Comparison of ENCODE assay signal across 14 cellular contexts in genomic region chr6:108156180-108156937, GRCh38. TPM values are rescaled to one million over a fixed set of nuclear protein-coding genes. Genes with fewer than 3 reads are reported as not detected.
DNase-seq lines count a peak whose midpoint lies in the region; FAIRE-seq and TF ChIP-seq lines count a peak whose summit lies in the region.
"Had no signal": no experiment of that assay in that cellular context is flagged by ENCODE, and none has a peak within 500 bp of the region (broad histone marks: within the 10 kb centered on the region; RNA-seq: fewer than 3 reads in every experiment).

No MANE protein-coding gene starts in this region.

- CTCF ChIA-PET in GM10248 (lab: Yijun Ruan, JAX): interaction anchor here (1.0 to 1.5 kb wide), 2 partner anchors 12 to 336 kb away, joined by 3 to 4 read pairs; no protein-coding TSS in a partner anchor

- H3K4me3 ChIP-seq in bronchial epithelial cell (ENCODE audit: low read depth, low read length): no peak overlapping the region
- H3K4me3 ChIP-seq in osteoblast (ENCODE audit: insufficient read depth, low read length): no peak overlapping the region

- H3K27me3 ChIP-seq in bronchial epithelial cell (ENCODE audit: control insufficient read depth, insufficient read depth, low read length) (peaks cover 44% of the 10 kb centered on the region), osteoblast (ENCODE audit: insufficient read depth, low read length) (peaks cover 84% of the 10 kb centered on the region)

- no peak overlapping the region for H3K27ac ChIP-seq in osteoblast (ENCODE audit: low read depth, low read length)

- H4K20me1 ChIP-seq in osteoblast (ENCODE audit: insufficient read depth, low read length): no peaks in the 10 kb centered on the region

- H3K9me3 ChIP-seq in osteoblast (ENCODE audit: low read depth, low read length): no peaks in the 10 kb centered on the region

- DNase-seq in NCI-H2107 treated with DMSO at 0.1 percent for 48 hours (lab: John Stamatoyannopoulos, UW; ENCODE audit: unreplicated experiment): peak; percentile 33
- DNase-seq in NCI-H2107 (lab: John Stamatoyannopoulos, UW): no peak
- peak; percentile 66 for DNase-seq in NCI-H2029 (lab: John Stamatoyannopoulos, UW)
- DNase-seq in bronchial epithelial cell (ENCODE audit: low read depth): peak; percentile 38
- peak; percentile 54 for DNase-seq in osteoblast (ENCODE audit: insufficient read length, low spot score, missing footprints)
- DNase-seq in NCI-H226: no peak
- no peak for DNase-seq in erythroblast (lab: John Stamatoyannopoulos, UW)
- no peak for DNase-seq in GM10248 (ENCODE audit: extremely low spot score)
- DNase-seq: activated CD4-positive, alpha-beta T cell treated with anti-CD3 and anti-CD28 coated beads for 1 hour; activated effector memory CD4-positive, alpha-beta T cell treated with anti-CD3 and anti-CD28 coated beads, Interleukin-2, amount 50 U/mL, for 16 hours had no signal

- H3K79me2 ChIP-seq in osteoblast (ENCODE audit: insufficient read depth, low read length): no peaks in the 10 kb centered on the region

- TF ChIP-seq POLR2A in erythroblast (IDR thresholded peaks at IDR 0.05; ENCODE audit: low read length): no peak

- no peak overlapping the region for H3K4me2 ChIP-seq in osteoblast (ENCODE audit: insufficient read depth, low read length)

- H3K36me3 ChIP-seq in bronchial epithelial cell (ENCODE audit: control insufficient read depth, insufficient read depth, low read length) (no peaks in the 10 kb centered on the region), osteoblast (ENCODE audit: insufficient read depth, low read length) (no peaks in the 10 kb centered on the region)

- FAIRE-seq in bronchial epithelial cell (lab: Jason Lieb, UNC): peak; percentile 68
- FAIRE-seq: frontal cortex had no signal

- H2AFZ ChIP-seq in osteoblast (ENCODE audit: low read length): no peak overlapping the region

- POLR2A ChIA-PET in GM10248 (lab: Yijun Ruan, JAX): no interaction called here

- TF ChIP-seq CTCF in bronchial epithelial cell (IDR thresholded peaks at IDR 0.05; ENCODE audit: insufficient read depth, low read length, severe bottlenecking) (no peak), osteoblast (IDR thresholded peaks at IDR 0.05; ENCODE audit: extremely low read depth, low read depth, low read length) (no peak), GM10248 (IDR thresholded peaks at IDR 0.05; ENCODE audit: control extremely low read depth, extremely low read depth, low read depth, missing control alignments) (no peak)

- H3K4me1 ChIP-seq in osteoblast (ENCODE audit: insufficient read depth, low read length): no peaks in the 10 kb centered on the region

RNA-seq across cellular contexts. Expression of gene NR2E1, which starts 9.5 kb away (rescaled TPM):
- total RNA-seq in bronchial epithelial cell: not detected in 2 replicates
- not detected in 2 replicates for total RNA-seq in osteoblast
- total RNA-seq: cerebellum, lung microvascular endothelial cell, Right ventricle myocardium inferior had no signal

Comparison
In these comparisons a context has a peak if more than half of its experiments do, and no peak if none do; other contexts are left out.
1. DNase-seq: peak in NCI-H2107 treated with DMSO at 0.1 percent for 48 hours (single experiment), NCI-H2029 (single experiment), bronchial epithelial cell (single experiment) and osteoblast (single experiment); none in NCI-H2107 (single experiment), NCI-H226 (single experiment), erythroblast (0 of 2) and GM10248 (single experiment).